In genomic region chr7:41705109-41705871, GRCh38 we compare ENCODE assay signal across 8 cellular contexts. TPM values are rescaled to one million over a fixed set of nuclear protein-coding genes. Genes with fewer than 3 reads are reported as not detected.
DNase-seq lines count a peak whose midpoint lies in the region; ATAC-seq and TF ChIP-seq lines count a peak whose summit lies in the region.

No MANE protein-coding gene starts in this region.

- no peak overlapping the region for H3K27ac ChIP-seq in mesodermal cell (ENCODE audit: low read depth, low read length, severe bottlenecking)

- DNase-seq in AG09309 (ENCODE audit: low read depth) (peak; percentile 80), NCI-H2196 (lab: John Stamatoyannopoulos, UW; ENCODE audit: unreplicated experiment) (peak; percentile 74), endothelial cell (ENCODE audit: low spot score) (peak; percentile 89)
- DNase-seq in activated CD8-positive, alpha-beta T cell treated with anti-CD3 and anti-CD28 coated beads for 36 hours = peak; percentile 70
- peak; percentile 11 for DNase-seq in stimulated activated CD8-positive, alpha-beta memory T cell treated with anti-CD3 and anti-CD28 coated beads, Interleukin-2, amount 100 ng/mL, for 1 hour (ENCODE audit: low read depth in 2 of 2)

- no peaks in the 10 kb centered on the region for H3K9me3 ChIP-seq in mesodermal cell (ENCODE audit: control insufficient read depth, low read length)

- peak; percentile 82 for ATAC-seq in GM18508 (IDR thresholded peaks at IDR 0.05; ENCODE audit: insufficient read depth, unreplicated experiment)
- ATAC-seq in HG02981 (IDR thresholded peaks at IDR 0.05; ENCODE audit: unreplicated experiment) = peak; percentile 97
- peak; percentile 92 for ATAC-seq in activated CD8-positive, alpha-beta T cell treated with anti-CD3 and anti-CD28 coated beads for 36 hours

- peaks cover 24% of the 10 kb centered on the region for H3K4me1 ChIP-seq in mesodermal cell (ENCODE audit: control insufficient read depth, insufficient read depth, low read length, poor library complexity, severe bottlenecking)

- CTCF ChIA-PET in activated CD8-positive, alpha-beta T cell treated with anti-CD3 and anti-CD28 coated beads for 36 hours (lab: Charles Lee) = interaction anchor here (0.7 to 2.8 kb wide), 18 partner anchors 8 to 1473 kb away, joined by 3 to 20 read pairs (median 3); no protein-coding TSS in a partner anchor

- peak; percentile 91 for TF ChIP-seq CTCF in AG09309 (IDR thresholded peaks at IDR 0.05; ENCODE audit: control insufficient read depth, insufficient read depth, low read depth, low read length, missing control alignments)
- peak; percentile 28 for TF ChIP-seq CTCF in activated CD8-positive, alpha-beta T cell treated with anti-CD3 and anti-CD28 coated beads for 36 hours (IDR thresholded peaks at IDR 0.05)
- peak; percentile 82 for TF ChIP-seq CTCF in endothelial cell (IDR thresholded peaks at IDR 0.05; ENCODE audit: unreplicated experiment)

- no peaks in the 10 kb centered on the region for H3K36me3 Mint-ChIP-seq in activated CD8-positive, alpha-beta T cell treated with anti-CD3 and anti-CD28 coated beads for 36 hours (ENCODE audit: low read depth)
- H3K36me3 Mint-ChIP-seq in endothelial cell (ENCODE audit: low read depth, unreplicated experiment) = no peaks in the 10 kb centered on the region

- intact Hi-C loops in activated CD8-positive, alpha-beta T cell treated with anti-CD3 and anti-CD28 coated beads for 36 hours (cut with micrococcal nuclease) = no loop called here

- H3K27me3 Mint-ChIP-seq in activated CD8-positive, alpha-beta T cell treated with anti-CD3 and anti-CD28 coated beads for 36 hours = peaks cover 48% of the 10 kb centered on the region
- H3K27me3 Mint-ChIP-seq in endothelial cell (ENCODE audit: unreplicated experiment) = peaks cover 4% of the 10 kb centered on the region

- H3K4me3 ChIP-seq in AG09309 (ENCODE audit: control insufficient read depth, low read depth, low read length) (peak overlapping the region; percentile 56), mesodermal cell (ENCODE audit: extremely low read depth, insufficient read depth, low read length, poor library complexity, severe bottlenecking) (peak overlapping the region; percentile 26)

- no peak overlapping the region for H3K27ac Mint-ChIP-seq in activated CD8-positive, alpha-beta T cell treated with anti-CD3 and anti-CD28 coated beads for 36 hours
- H3K27ac Mint-ChIP-seq in endothelial cell (ENCODE audit: unreplicated experiment) = no peak overlapping the region

- H3K4me3 Mint-ChIP-seq in activated CD8-positive, alpha-beta T cell treated with anti-CD3 and anti-CD28 coated beads for 36 hours = peak overlapping the region; percentile 57
- no peak overlapping the region for H3K4me3 Mint-ChIP-seq in endothelial cell (ENCODE audit: unreplicated experiment)

- H3K4me1 Mint-ChIP-seq in activated CD8-positive, alpha-beta T cell treated with anti-CD3 and anti-CD28 coated beads for 36 hours (ENCODE audit: low read depth) = peaks cover 16% of the 10 kb centered on the region
- peaks cover 7% of the 10 kb centered on the region for H3K4me1 Mint-ChIP-seq in endothelial cell (ENCODE audit: unreplicated experiment)

- POLR2A ChIA-PET in activated CD8-positive, alpha-beta T cell treated with anti-CD3 and anti-CD28 coated beads for 36 hours (lab: Charles Lee) = no interaction called here

- 1 to 2% methylated on average over 22 to 34 of the region's 42 CpGs for WGBS in mesodermal cell (ENCODE audit: insufficient coverage in 2 of 2), 2 experiments

- H3K36me3 ChIP-seq in mesodermal cell (ENCODE audit: control insufficient read depth, insufficient read depth, low read length) = no peaks in the 10 kb centered on the region

- H3K9me3 Mint-ChIP-seq in activated CD8-positive, alpha-beta T cell treated with anti-CD3 and anti-CD28 coated beads for 36 hours = no peaks in the 10 kb centered on the region
- H3K9me3 Mint-ChIP-seq in endothelial cell (ENCODE audit: unreplicated experiment) = no peaks in the 10 kb centered on the region

RNA-seq across cellular contexts. Expression of gene INHBA, which starts 2.4 kb away (rescaled TPM):
- total RNA-seq in activated CD8-positive, alpha-beta T cell treated with anti-CD3 and anti-CD28 coated beads for 36 hours = not detected
- total RNA-seq in endothelial cell (ENCODE audit: unreplicated experiment) = 0.08 TPM
- 9.5 TPM for polyA plus RNA-seq in mesodermal cell (2013, experiment 1 of 2)
- 6.9 TPM for polyA plus RNA-seq in mesodermal cell (2013, experiment 2 of 2)

Comparison
In these comparisons a context has a peak if more than half of its experiments do, and no peak if none do; other contexts are left out.
1. DNase-seq: peak in every context shown above with its lines; median percentile 89 in endothelial cell; 80 in AG09309; 74 in NCI-H2196; 70 in activated CD8-positive, alpha-beta T cell treated with anti-CD3 and anti-CD28 coated beads for 36 hours; 11 in stimulated activated CD8-positive, alpha-beta memory T cell treated with anti-CD3 and anti-CD28 coated beads, Interleukin-2, amount 100 ng/mL, for 1 hour.
2. CTCF ChIP-seq: peak in every context shown above with its lines; median percentile 91 in AG09309; 82 in endothelial cell; 28 in activated CD8-positive, alpha-beta T cell treated with anti-CD3 and anti-CD28 coated beads for 36 hours.